Comparison of ENCODE assay signal across 19 cellular contexts in genomic region chr4:36337665-36338064, GRCh38. TPM values are rescaled to one million over a fixed set of nuclear protein-coding genes. Genes with fewer than 3 reads are reported as not detected.
A peak's percentile ranks its signal among the peaks of the same experiment; 100 is the strongest.
DNase-seq lines count a peak whose midpoint lies in the region; ATAC-seq lines count a peak whose summit lies in the region.
"Had no signal": no experiment of that assay in that cellular context is flagged by ENCODE, and none has a peak within 500 bp of the region (broad histone marks: within the 10 kb centered on the region; RNA-seq: fewer than 3 reads in every experiment).

No MANE protein-coding gene starts in this region.

- H3K4me3 ChIP-seq in Jurkat, Clone E6-1 (ENCODE audit: low read length): no peak overlapping the region
- H3K4me3 ChIP-seq: MG63 had no signal

- H3K36me3 Mint-ChIP-seq in natural killer cell treated with Interleukin-12 subunit alpha and Interleukin-12 subunit beta and Interleukin-15 and Interleukin-18, amount 100 ng/mL, for 72 hours: peaks cover 6% of the 10 kb centered on the region
- peaks cover 0 to 4% of the 10 kb centered on the region in 2 donors for H3K36me3 Mint-ChIP-seq in activated T-cell treated with anti-CD3 and anti-CD28 coated beads, Interleukin-2, amount 50 U/mL, for 72 hours (ENCODE audit: insufficient read depth in 2 of 2)

- H3K9me3 Mint-ChIP-seq in natural killer cell treated with Interleukin-12 subunit alpha and Interleukin-12 subunit beta and Interleukin-15 and Interleukin-18, amount 100 ng/mL, for 72 hours: no peaks in the 10 kb centered on the region
- no peaks in the 10 kb centered on the region for H3K9me3 Mint-ChIP-seq in activated T-cell treated with anti-CD3 and anti-CD28 coated beads, Interleukin-2, amount 50 U/mL, for 72 hours

- ATAC-seq in natural killer cell treated with Interleukin-12 subunit alpha and Interleukin-12 subunit beta and Interleukin-15 and Interleukin-18, amount 100 ng/mL, for 72 hours: peak; percentile 61 to 73
- no peak for ATAC-seq in activated T-cell treated with anti-CD3 and anti-CD28 coated beads, Interleukin-2, amount 50 U/mL, for 72 hours (replicated peaks in 1 of 2)
- ATAC-seq in GM18520 (IDR thresholded peaks at IDR 0.05; ENCODE audit: unreplicated experiment): no peak
- ATAC-seq: SK-N-SH treated with all-trans-retinoic acid at 6 μM for 48 hours, T-helper 17 cell had no signal

- H3K4me1 Mint-ChIP-seq in natural killer cell treated with Interleukin-12 subunit alpha and Interleukin-12 subunit beta and Interleukin-15 and Interleukin-18, amount 100 ng/mL, for 72 hours (ENCODE audit: low read depth in 2 of 2): peaks cover 26 to 39% of the 10 kb centered on the region in 2 donors
- peaks cover 33% of the 10 kb centered on the region for H3K4me1 Mint-ChIP-seq in activated T-cell treated with anti-CD3 and anti-CD28 coated beads, Interleukin-2, amount 50 U/mL, for 72 hours (ENCODE audit: low read depth)

- peak; percentile 5 for DNase-seq in Jurkat, Clone E6-1 (ENCODE audit: low read depth, low spot score)
- peak; percentile 64 for DNase-seq in MV-4-11 (lab: John Stamatoyannopoulos, UW)
- DNase-seq in SIG-M5 (lab: John Stamatoyannopoulos, UW): peak; percentile 24
- DNase-seq in natural killer cell treated with Interleukin-12 subunit alpha and Interleukin-12 subunit beta and Interleukin-15 and Interleukin-18, amount 100 ng/mL, for 72 hours (ENCODE audit: low spot score): no peak
- no peak for DNase-seq in activated naive CD4-positive, alpha-beta T cell treated with anti-CD3 and anti-CD28 coated beads, Interleukin-2, amount 50 U/mL, for 16 hours
- no peak for DNase-seq in activated T-cell treated with anti-CD3 and anti-CD28 coated beads, Interleukin-2, amount 50 U/mL, for 72 hours
- DNase-seq: DMS79 treated with DMSO at 0.1 percent for 48 hours, H7, HFFc6, MG63, NCI-H1417, NCI-H187, NCI-H2227 treated with DMSO at 0.1 percent for 48 hours, NCI-H526, SHP77, T-helper 17 cell had no signal

- H3K27me3 Mint-ChIP-seq in natural killer cell treated with Interleukin-12 subunit alpha and Interleukin-12 subunit beta and Interleukin-15 and Interleukin-18, amount 100 ng/mL, for 72 hours: no peaks in the 10 kb centered on the region
- H3K27me3 Mint-ChIP-seq in activated T-cell treated with anti-CD3 and anti-CD28 coated beads, Interleukin-2, amount 50 U/mL, for 72 hours (ENCODE audit: low read depth): peaks cover 6% of the 10 kb centered on the region
- H3K27me3 Mint-ChIP-seq: T-helper 17 cell had no signal

- peak overlapping the region; percentile 46 for H3K4me3 Mint-ChIP-seq in natural killer cell treated with Interleukin-12 subunit alpha and Interleukin-12 subunit beta and Interleukin-15 and Interleukin-18, amount 100 ng/mL, for 72 hours
- H3K4me3 Mint-ChIP-seq in activated T-cell treated with anti-CD3 and anti-CD28 coated beads, Interleukin-2, amount 50 U/mL, for 72 hours: no peak overlapping the region
- H3K4me3 Mint-ChIP-seq: HFFc6 had no signal

- peak overlapping the region; percentile 61 to 81 for H3K27ac Mint-ChIP-seq in natural killer cell treated with Interleukin-12 subunit alpha and Interleukin-12 subunit beta and Interleukin-15 and Interleukin-18, amount 100 ng/mL, for 72 hours
- no peak overlapping the region for H3K27ac Mint-ChIP-seq in activated T-cell treated with anti-CD3 and anti-CD28 coated beads, Interleukin-2, amount 50 U/mL, for 72 hours
- H3K27ac Mint-ChIP-seq: HFFc6, T-helper 17 cell had no signal

RNA-seq across cellular contexts. Expression of gene DTHD1, which starts 56.2 kb away (rescaled TPM):
- polyA plus RNA-seq in Jurkat, Clone E6-1 (2012; ENCODE audit: insufficient read depth, insufficient read length): not detected
- 10 to 100 TPM; 12.1 to 12.9 TPM for total RNA-seq in natural killer cell treated with Interleukin-12 subunit alpha and Interleukin-12 subunit beta and Interleukin-15 and Interleukin-18, amount 100 ng/mL, for 72 hours
- total RNA-seq in activated T-cell treated with anti-CD3 and anti-CD28 coated beads, Interleukin-2, amount 50 U/mL, for 72 hours: 10 to 100 TPM in 1 of 2 donors, 1 to 10 TPM in 1; 7.9 to 13.5 TPM
- total RNA-seq: H7, HFFc6, RPMI7951 had no signal

Comparison
In these comparisons a context has a peak if more than half of its experiments do, and no peak if none do; other contexts are left out.
1. DNase-seq: peak in Jurkat, Clone E6-1 (single experiment), MV-4-11 (single experiment) and SIG-M5 (single experiment); none in natural killer cell treated with Interleukin-12 subunit alpha and Interleukin-12 subunit beta and Interleukin-15 and Interleukin-18, amount 100 ng/mL, for 72 hours (single experiment), activated naive CD4-positive, alpha-beta T cell treated with anti-CD3 and anti-CD28 coated beads, Interleukin-2, amount 50 U/mL, for 16 hours (single experiment) and activated T-cell treated with anti-CD3 and anti-CD28 coated beads, Interleukin-2, amount 50 U/mL, for 72 hours (0 of 2).
2. ATAC-seq: peak in natural killer cell treated with Interleukin-12 subunit alpha and Interleukin-12 subunit beta and Interleukin-15 and Interleukin-18, amount 100 ng/mL, for 72 hours (2 of 2); none in activated T-cell treated with anti-CD3 and anti-CD28 coated beads, Interleukin-2, amount 50 U/mL, for 72 hours (0 of 2) and GM18520 (single experiment).